ENCODE assay signal across 6 cellular contexts in genomic region chr10:123581656-123582055, GRCh38.
"Had no signal": no experiment of that assay in that cellular context is flagged by ENCODE, and none has a peak within 500 bp of the region (broad histone marks: within the 10 kb centered on the region; RNA-seq: fewer than 3 reads in every experiment).

No MANE protein-coding gene starts in this region.

- FAIRE-seq: RCC 7860 had no signal

- H3K27ac ChIP-seq: SJSA1, SK-N-MC had no signal

- H3K36me3 ChIP-seq: MG63, SJSA1 had no signal

- DNase-seq: NCI-H524 treated with DMSO at 0.1 percent for 48 hours, SIG-M5 had no signal

- H3K4me3 ChIP-seq: MG63, SJSA1, SK-N-MC had no signal

- H3K4me1 ChIP-seq: SJSA1 had no signal

- H3K9me3 ChIP-seq: MG63, SJSA1 had no signal
